8 cellular contexts compared by ENCODE assay signal in genomic region chr3:136818851-136819783, GRCh38. TPM values are rescaled to one million over a fixed set of nuclear protein-coding genes. Genes with fewer than 3 reads are reported as not detected.
DNase-seq lines count a peak whose midpoint lies in the region; ATAC-seq, FAIRE-seq and TF ChIP-seq lines count a peak whose summit lies in the region.

Gene SLC35G2 (plus strand): TSS chr3:136819126. CDS start chr3:136854461, 35,335 bp downstream.

- H3K27ac Mint-ChIP-seq in astrocyte (ENCODE audit: unreplicated experiment), result peak within 1 kb of the TSS; percentile 96

- H3K36me3 ChIP-seq in astrocyte (ENCODE audit: insufficient read depth, low read length), result no peaks in the 10 kb centered on the region

- H3K36me3 Mint-ChIP-seq in astrocyte (ENCODE audit: low read depth, unreplicated experiment), result peaks cover 2% of the 10 kb centered on the region

- TF ChIP-seq CTCF in GM10248 (IDR thresholded peaks at IDR 0.05; ENCODE audit: control extremely low read depth, extremely low read depth, low read depth, missing control alignments) (no peak), astrocyte (IDR thresholded peaks at IDR 0.05; ENCODE audit: insufficient read depth, low read depth, low read length) (no peak)

- H3K9ac ChIP-seq in astrocyte (ENCODE audit: low read length), result peak within 1 kb of the TSS; percentile 90

- H3K9me3 ChIP-seq in astrocyte (ENCODE audit: insufficient read depth, low read depth, low read length), result no peaks in the 10 kb centered on the region

- peak within 1 kb of the TSS; percentile 76 for H3K4me3 ChIP-seq in Jurkat, Clone E6-1 (ENCODE audit: low read length)
- H3K4me3 ChIP-seq in astrocyte (ENCODE audit: insufficient read depth, low read depth, low read length), result peak within 1 kb of the TSS; percentile 79

- FAIRE-seq in astrocyte (lab: Jason Lieb, UNC), result no peak

- H3K4me3 Mint-ChIP-seq in astrocyte (ENCODE audit: unreplicated experiment), result peak within 1 kb of the TSS; percentile 93

- CTCF ChIA-PET in GM10248 (lab: Yijun Ruan, JAX), result no interaction called here

- no peaks in the 10 kb centered on the region for H3K27me3 Mint-ChIP-seq in astrocyte (ENCODE audit: low read depth, unreplicated experiment)

- peaks cover 4% of the 10 kb centered on the region for H3K9me3 Mint-ChIP-seq in astrocyte (ENCODE audit: unreplicated experiment)

- peak within 1 kb of the TSS; percentile 91 for H3K27ac ChIP-seq in astrocyte (ENCODE audit: low read depth, low read length)

- peak within 1 kb of the TSS; percentile 95 for H3K4me2 ChIP-seq in astrocyte (ENCODE audit: low read length)

- intact Hi-C loops in left ventricle myocardium superior (cut with micrococcal nuclease) (no loop called here), posterior cingulate gyrus (cut with DNase I) (loop anchor here (2.0 to 5.0 kb wide), 2 partner anchors 43 to 66 kb away; partner anchors contain the start of genes NCK1 and STAG1)

- POLR2A ChIA-PET in GM10248 (lab: Yijun Ruan, JAX), result no interaction called here

- peaks cover 15% of the 10 kb centered on the region for H3K4me1 ChIP-seq in astrocyte (ENCODE audit: insufficient read depth, low read length)

- no peaks in the 10 kb centered on the region for H3K27me3 ChIP-seq in astrocyte (ENCODE audit: insufficient read depth, low read length)

- peaks cover 46% of the 10 kb centered on the region for H3K79me2 ChIP-seq in astrocyte (ENCODE audit: insufficient read depth, low read length)

- ATAC-seq in left ventricle myocardium superior (peak; percentile 88), GM18867 (IDR thresholded peaks at IDR 0.05; ENCODE audit: unreplicated experiment) (no peak)

- H4K20me1 ChIP-seq in astrocyte (ENCODE audit: insufficient read depth, low read length), result peaks cover 36% of the 10 kb centered on the region

- DNase-seq in GM10248 (ENCODE audit: extremely low spot score) (peak; percentile 59), SK-N-DZ (ENCODE audit: low spot score) (peak; percentile 92), astrocyte (ENCODE audit: low read depth) (peak; percentile 75), left ventricle myocardium superior (peak; percentile 63), posterior cingulate gyrus (peak; percentile 38 to 95 (median 66)), GF-D8 (lab: John Stamatoyannopoulos, UW) (no peak)
- peak; percentile 76 for DNase-seq in Jurkat, Clone E6-1 (ENCODE audit: low read depth, low spot score)

- peak within 1 kb of the TSS; percentile 91 for H2AFZ ChIP-seq in astrocyte (ENCODE audit: low read depth, low read length)

- H3K4me1 Mint-ChIP-seq in astrocyte (ENCODE audit: low read depth, unreplicated experiment), result peaks cover 10% of the 10 kb centered on the region

RNA-seq across cellular contexts. Expression of gene SLC35G2, which starts in this region (rescaled TPM):
- polyA plus RNA-seq in Jurkat, Clone E6-1 (2012; ENCODE audit: insufficient read depth, insufficient read length), result 5.8 TPM
- polyA plus RNA-seq in SK-N-DZ (2014; cell fraction: cytosol; rRNA removed), result 20.6 and 20.7 TPM in 2 replicates
- 20.3 and 23.4 TPM in 2 replicates for polyA plus RNA-seq in SK-N-DZ (2014; cell fraction: nucleus; rRNA removed)
- total RNA-seq in astrocyte (9.4 and 10.1 TPM in 2 replicates), left ventricle myocardium superior (2.3 TPM)
